ENCODE assay signal across 14 cellular contexts in the genomic region with DNA sequence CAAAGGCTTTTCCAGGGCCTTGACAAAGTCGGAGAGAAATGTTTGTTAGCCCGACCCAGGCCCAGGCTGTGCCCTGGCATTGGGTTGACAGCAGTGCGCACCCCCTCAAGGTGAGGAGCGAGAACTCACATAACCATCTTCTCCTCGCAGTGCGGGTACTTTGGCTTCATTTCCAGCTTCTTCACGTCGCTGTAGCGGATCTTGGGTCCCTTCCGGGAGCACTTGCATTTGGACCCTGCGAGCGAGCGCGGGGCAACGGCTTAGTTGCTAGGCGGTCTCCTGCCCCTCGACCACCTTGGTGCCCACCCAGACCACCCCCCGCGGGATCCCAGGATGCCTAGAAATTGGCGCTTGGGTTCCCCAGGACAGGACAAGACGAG. TPM values are rescaled to one million over a fixed set of nuclear protein-coding genes. Genes with fewer than 3 reads are reported as not detected.
A peak's percentile ranks its signal among the peaks of the same experiment; 100 is the strongest.
DNase-seq lines count a peak whose midpoint lies in the region; ATAC-seq, FAIRE-seq and TF ChIP-seq lines count a peak whose summit lies in the region.
"Had no signal": no experiment of that assay in that cellular context is flagged by ENCODE, and none has a peak within 500 bp of the region (broad histone marks: within the 10 kb centered on the region; RNA-seq: fewer than 3 reads in every experiment).

No MANE protein-coding gene starts in this region.

- H3K9ac ChIP-seq in IMR-90 (ENCODE audit: low read depth, low read length) (no peak overlapping the region), H1 (replicated peaks in 1 of 4; ENCODE audit: extremely low read depth in 1 of 4, low read depth in 3 of 4, low read length in 3 of 4) (no peak overlapping the region; a peak in 2 of 7 replicates), mesenchymal stem cell (ENCODE audit: low read length) (no peak overlapping the region)

- no peaks in the 10 kb centered on the region for H3K9me1 ChIP-seq in IMR-90 (ENCODE audit: insufficient read depth, low read length)

- H2AFZ ChIP-seq in IMR-90 (replicated peaks; ENCODE audit: low read length, poor library complexity) = peak overlapping the region; percentile 64
- 0 out of 2 replicates have a peak overlapping the region, but pooled peaks have one; percentile 14 for H2AFZ ChIP-seq in H1 (ENCODE audit: low read length)
- no peak overlapping the region for H2AFZ ChIP-seq in mesenchymal stem cell (ENCODE audit: low read depth, low read length)

- peaks cover 9% of the 10 kb centered on the region for H3K23me2 ChIP-seq in H1 (ENCODE audit: low read depth, low read length)

- CTCF ChIA-PET in IMR-90 (lab: Yijun Ruan, JAX) (no interaction called here), H1 (lab: Charles Lee; ENCODE audit: partially characterized antibody) (interaction anchor here (1.0 to 19.0 kb wide), 10 partner anchors 14 to 480 kb away, joined by 3 to 324 read pairs (median 3); a partner anchor contains a TSS)

- no peak overlapping the region for H2BK120ac ChIP-seq in IMR-90 (ENCODE audit: low read depth, low read length)
- no peak overlapping the region for H2BK120ac ChIP-seq in H1 (replicated peaks; ENCODE audit: low read depth, low read length)
- no peak overlapping the region for H2BK120ac ChIP-seq in mesenchymal stem cell (ENCODE audit: low read depth, low read length)

- H3K79me2 ChIP-seq in H1 (ENCODE audit: control insufficient read depth in 1 of 2, insufficient read depth in 2 of 2, low read length in 2 of 2) = no peaks in the 10 kb centered on the region

- 0 out of 2 replicates have a peak, but pooled peaks cover 1% of the 10 kb centered on the region for H3K4me1 ChIP-seq in IMR-90 (ENCODE audit: control insufficient read depth, insufficient read depth, low read length)
- peaks cover 10 to 22% (median 19%) of the 10 kb centered on the region in 4 experiments for H3K4me1 ChIP-seq in H1 (replicated peaks in 1 of 4; ENCODE audit: control insufficient read depth in 3 of 4, insufficient read depth in 4 of 4, low read length in 3 of 4)
- H3K4me1 ChIP-seq in mesenchymal stem cell (ENCODE audit: control insufficient read depth, insufficient read depth, low read depth, low read length) = peaks cover 14% of the 10 kb centered on the region
- no peaks in the 10 kb centered on the region for H3K4me1 ChIP-seq in thoracic aorta (ENCODE audit: control insufficient read depth in 1 of 2, low read depth in 2 of 2)

- H3K27ac ChIP-seq in IMR-90 (ENCODE audit: insufficient read depth, low read length) = no peak overlapping the region
- no peak overlapping the region for H3K27ac ChIP-seq in H1 (ENCODE audit: low read depth, low read length)
- H3K27ac ChIP-seq in mesenchymal stem cell (ENCODE audit: low read length, poor library complexity, severe bottlenecking) = no peak overlapping the region
- H3K27ac ChIP-seq in thoracic aorta = no peak overlapping the region

- H2AK5ac ChIP-seq in IMR-90 (ENCODE audit: low read depth, low read length) (no peak overlapping the region), H1 (ENCODE audit: low read depth, low read length) (no peak overlapping the region), mesenchymal stem cell (ENCODE audit: low read length, severe bottlenecking) (no peak overlapping the region)

- no peak for TF ChIP-seq EP300 in H1 (IDR thresholded peaks at IDR 0.05; ENCODE audit: borderline replicate concordance in 1 of 2, low read depth in 2 of 2, low read length in 2 of 2)

- H2BK5ac ChIP-seq in IMR-90 (ENCODE audit: low read depth, low read length, poor library complexity, severe bottlenecking) (no peak overlapping the region), H1 (ENCODE audit: low read depth, low read length) (no peak overlapping the region), mesenchymal stem cell (ENCODE audit: low read depth, low read length, poor library complexity, severe bottlenecking) (no peak overlapping the region)

- no peak for DNase-seq in IMR-90
- peak in 1 of 2 experiments; percentile 54 for DNase-seq in H1 (ENCODE audit: low read depth in 1 of 2, low spot score in 2 of 2)
- DNase-seq in mesenchymal stem cell = no peak
- DNase-seq in thoracic aorta (ENCODE audit: low spot score) = no peak
- DNase-seq in iPS-NIHi11 (ENCODE audit: low spot score) = no peak
- no peak for DNase-seq in ecto neural progenitor cell (ENCODE audit: low spot score)
- DNase-seq: effector memory CD4-positive, alpha-beta T cell; NCI-H1417 treated with DMSO at 0.1 percent for 48 hours; NCI-H510A treated with DMSO at 0.1 percent for 48 hours had no signal

- no peak overlapping the region for H3K14ac ChIP-seq in IMR-90 (replicated peaks; ENCODE audit: low read depth, low read length)
- no peak overlapping the region for H3K14ac ChIP-seq in H1 (ENCODE audit: insufficient read length)
- no peak overlapping the region for H3K14ac ChIP-seq in mesenchymal stem cell (ENCODE audit: low read length in 2 of 2)

- dilution Hi-C loops in IMR-90 (cut with HindIII; ENCODE audit: low sequenced_read_pairs, unreplicated experiment) = no loop called here

- intact Hi-C loops in IMR-90 (cut with micrococcal nuclease) = no loop called here

- peaks cover 63% of the 10 kb centered on the region for H3K27me3 ChIP-seq in IMR-90 (ENCODE audit: control insufficient read depth, insufficient read depth, low read length)
- H3K27me3 ChIP-seq in H1 (replicated peaks in 1 of 4; ENCODE audit: control insufficient read depth in 3 of 4, extremely low read depth in 1 of 4, insufficient read depth in 3 of 4, low read length in 3 of 4) = peaks cover 11 to 46% (median 40%) of the 10 kb centered on the region in 4 experiments
- peaks cover 62 to 83% of the 10 kb centered on the region in 2 experiments for H3K27me3 ChIP-seq in mesenchymal stem cell (ENCODE audit: control insufficient read depth in 1 of 2, insufficient read depth in 1 of 2, low read length in 2 of 2)
- H3K27me3 ChIP-seq in thoracic aorta (replicated peaks; ENCODE audit: insufficient read depth) = no peaks in the 10 kb centered on the region

- no peak overlapping the region for H4K5ac ChIP-seq in IMR-90 (ENCODE audit: low read depth, low read length)
- no peak overlapping the region for H4K5ac ChIP-seq in H1 (ENCODE audit: insufficient read length, low read depth, low read length)

- H3K4me3 ChIP-seq in IMR-90 (ENCODE audit: insufficient read depth, low read depth, low read length) (no peak overlapping the region), H1 (ENCODE audit: extremely low read depth in 1 of 4, insufficient read depth in 2 of 4, low read depth in 3 of 4, low read length in 4 of 4) (peak overlapping the region; percentile 24 to 61 (median 58)), mesenchymal stem cell (ENCODE audit: insufficient read depth in 1 of 2, low read depth in 1 of 2, low read length in 2 of 2) (peak overlapping the region; percentile 20 to 70), thoracic aorta (peak overlapping the region; percentile 16)

- POLR2A ChIA-PET in IMR-90 (lab: Charles Lee; ENCODE audit: unreplicated experiment) = no interaction called here
- POLR2A ChIA-PET in H1 (lab: Charles Lee; ENCODE audit: partially characterized antibody) = interaction anchor here (0.6 to 1.6 kb wide), 3 partner anchors 9 to 112 kb away, joined by 3 read pairs; no protein-coding TSS in a partner anchor

- H2BK15ac ChIP-seq in IMR-90 (ENCODE audit: low read depth, low read length) (no peak overlapping the region), H1 (ENCODE audit: low read length) (peak overlapping the region; percentile 72; the same call in 1 of the 2 replicates), mesenchymal stem cell (ENCODE audit: low read depth, poor library complexity, severe bottlenecking) (no peak overlapping the region)

- TF ChIP-seq RAD21 in IMR-90 (IDR thresholded peaks at IDR 0.05; ENCODE audit: low read length) (no peak), H1 (IDR thresholded peaks at IDR 0.05 in 1 of 2, conservative IDR thresholded peaks at IDR 0.05 in 1 of 2; ENCODE audit: low read depth in 2 of 2, low read length in 2 of 2) (no peak)

- TF ChIP-seq POLR2A in IMR-90 (IDR thresholded peaks at IDR 0.05; ENCODE audit: low read depth, low read length) (no peak), H1 (IDR thresholded peaks at IDR 0.05; ENCODE audit: control extremely low read depth in 1 of 2, low read depth in 2 of 2, low read length in 2 of 2) (no peak)

- H3K79me1 ChIP-seq in IMR-90 (ENCODE audit: low read depth in 1 of 2, low read length in 2 of 2) (no peaks in the 10 kb centered on the region), H1 (ENCODE audit: low read depth, low read length) (no peaks in the 10 kb centered on the region), mesenchymal stem cell (replicated peaks; ENCODE audit: low read length, poor library complexity, severe bottlenecking) (no peaks in the 10 kb centered on the region)

- ATAC-seq in IMR-90 (ENCODE audit: low read depth) = no peak
- no peak for ATAC-seq in thoracic aorta (ENCODE audit: insufficient number of reproducible peaks, low FRiP score, low read depth)
- ATAC-seq in HG03378 (IDR thresholded peaks at IDR 0.05; ENCODE audit: unreplicated experiment) = no peak

- no peaks in the 10 kb centered on the region for H3K36me3 ChIP-seq in IMR-90 (ENCODE audit: control insufficient read depth, insufficient read depth, low read length)
- no peaks in the 10 kb centered on the region for H3K36me3 ChIP-seq in H1 (ENCODE audit: control insufficient read depth in 2 of 4, insufficient read depth in 4 of 4, low read length in 3 of 4)
- H3K36me3 ChIP-seq in mesenchymal stem cell (ENCODE audit: control insufficient read depth in 1 of 2, insufficient read depth in 2 of 2, low read depth in 1 of 2, low read length in 2 of 2) = no peaks in the 10 kb centered on the region
- H3K36me3 ChIP-seq in thoracic aorta = no peaks in the 10 kb centered on the region

- H3K4me2 ChIP-seq in IMR-90 (ENCODE audit: low read depth, low read length) = no peak overlapping the region; the same call in 1 of the 2 replicates
- H3K4me2 ChIP-seq in H1 (ENCODE audit: insufficient read depth in 1 of 2, low read depth in 2 of 2, low read length in 2 of 2) = peak overlapping the region; percentile 80 to 99
- H3K4me2 ChIP-seq in mesenchymal stem cell (ENCODE audit: low read length, poor library complexity, severe bottlenecking) = no peak overlapping the region

- H3K4ac ChIP-seq in IMR-90 (ENCODE audit: low read depth, low read length) (no peak overlapping the region), H1 (replicated peaks; ENCODE audit: insufficient read length, low read depth, low read length) (no peak overlapping the region), mesenchymal stem cell (ENCODE audit: low read depth in 1 of 2, low read length in 2 of 2) (no peak overlapping the region)

- no peak for FAIRE-seq in H1 (lab: Jason Lieb, UNC)

- no peak overlapping the region for H2BK20ac ChIP-seq in IMR-90 (ENCODE audit: low read depth, low read length)
- H2BK20ac ChIP-seq in H1 (ENCODE audit: low read length) = no peak overlapping the region

- H3K23ac ChIP-seq in IMR-90 (ENCODE audit: low read depth, low read length) = no peak overlapping the region
- H3K23ac ChIP-seq in H1 (ENCODE audit: insufficient read length) = no peak overlapping the region
- H3K23ac ChIP-seq in mesenchymal stem cell (ENCODE audit: low read length in 2 of 2) = no peak overlapping the region

- H4K20me1 ChIP-seq in IMR-90 (ENCODE audit: insufficient read depth, low read length) = no peaks in the 10 kb centered on the region
- H4K20me1 ChIP-seq in H1 (replicated peaks in 1 of 2; ENCODE audit: control insufficient read depth in 1 of 2, insufficient read depth in 2 of 2, low read length in 2 of 2) = peaks cover 0 to 1% of the 10 kb centered on the region in 2 experiments

- no peak overlapping the region for H3K18ac ChIP-seq in IMR-90 (ENCODE audit: low read depth, low read length)
- H3K18ac ChIP-seq in H1 (ENCODE audit: extremely low read depth, low read length) = peak overlapping the region; percentile 65; the same call in 1 of the 2 replicates
- H3K18ac ChIP-seq in mesenchymal stem cell (ENCODE audit: low read depth in 1 of 2, low read length in 2 of 2) = no peak overlapping the region

- H3K56ac ChIP-seq in IMR-90 (ENCODE audit: extremely low read depth, insufficient read depth, low read length) = no peak overlapping the region
- no peak overlapping the region for H3K56ac ChIP-seq in H1 (replicated peaks; ENCODE audit: insufficient read length, low read depth, low read length)

- no peak overlapping the region for H2AK9ac ChIP-seq in IMR-90 (replicated peaks; ENCODE audit: low read depth, low read length, poor library complexity)

- peak overlapping the region; percentile 60; the same call in 1 of the 2 replicates for H2BK12ac ChIP-seq in H1 (ENCODE audit: low read depth, low read length)
- no peak overlapping the region for H2BK12ac ChIP-seq in mesenchymal stem cell (ENCODE audit: low read length in 2 of 2)

- BruUV-seq in IMR-90 (replicated peaks; lab: Mats Ljungman, UMichigan) = no TSS peak

- H4K91ac ChIP-seq in IMR-90 (ENCODE audit: insufficient read depth, low read depth, low read length) (no peak overlapping the region), H1 (replicated peaks; ENCODE audit: insufficient read length, low read length) (no peak overlapping the region), mesenchymal stem cell (ENCODE audit: low read length) (no peak overlapping the region)

- TF ChIP-seq CTCF in IMR-90 (conservative IDR thresholded peaks at IDR 0.05; ENCODE audit: low read depth, low read length) = no peak
- no peak for TF ChIP-seq CTCF in H1 (IDR thresholded peaks at IDR 0.05; ENCODE audit: control extremely low read depth in 1 of 3, insufficient read depth in 1 of 3, low read depth in 1 of 3, low read length in 3 of 3)
- no peak for TF ChIP-seq CTCF in thoracic aorta (IDR thresholded peaks at IDR 0.05)

- WGBS in IMR-90 (ENCODE audit: extremely low coverage in 2 of 2, insufficient read length in 1 of 2), 2 experiments = 7% methylated on average over 5 of the region's 21 CpGs; no CpG with 5 or more reads in 1 of the 2 experiments
- WGBS in H1 (ENCODE audit: extremely low coverage in 1 of 2, insufficient coverage in 1 of 2, insufficient read length in 1 of 2, insufficient replicate concordance in 2 of 2, low coverage in 1 of 2, low lambda C conversion rate in 2 of 2, missing lambda C conversion rate in 1 of 2), 2 experiments = 7% methylated on average over 21 of the region's 21 CpGs; no CpG with 5 or more reads in 1 of the 2 experiments
- 9% methylated on average over 19 of the region's 21 CpGs for WGBS in mesenchymal stem cell

- in situ Hi-C loops in IMR-90 (cut with MboI; ENCODE audit: low sequenced_read_pairs) = no loop called here

- H4K8ac ChIP-seq in IMR-90 (ENCODE audit: low read depth in 2 of 2, low read length in 2 of 2) (no peak overlapping the region), H1 (ENCODE audit: extremely low read depth, insufficient read depth, low read length) (no peak overlapping the region), mesenchymal stem cell (ENCODE audit: low read length) (no peak overlapping the region)

- no peaks in the 10 kb centered on the region; the same call in 1 of the 2 replicates for H3K9me3 ChIP-seq in IMR-90 (ENCODE audit: control insufficient read depth, insufficient read depth, low read length)
- no peaks in the 10 kb centered on the region for H3K9me3 ChIP-seq in H1 (ENCODE audit: insufficient read depth in 2 of 2, low read depth in 1 of 2, low read length in 1 of 2)
- no peaks in the 10 kb centered on the region for H3K9me3 ChIP-seq in mesenchymal stem cell (ENCODE audit: control insufficient read depth, low read length)
- H3K9me3 ChIP-seq in thoracic aorta = no peaks in the 10 kb centered on the region

RNA-seq across cellular contexts. Expression of a gene that starts 0.5 kb away (rescaled TPM):
- total RNA-seq in IMR-90 (2012; rRNA removed) (under 0.01 TPM in 1 of 2 replicates, not detected in the other), thoracic aorta (10 to 100 TPM; 27.5 to 28.7 TPM)
- polyA plus RNA-seq in IMR-90 (2012; rRNA removed) (not detected in 2 replicates), H1 (2011; rRNA removed) (1.2 and 1.5 TPM in 2 replicates)
- polyA plus RNA-seq in IMR-90 (2012; cell fraction: cytosol; rRNA removed) = 0.04 and 0.07 TPM in 2 replicates
- not detected in 2 replicates for polyA plus RNA-seq in IMR-90 (2012; cell fraction: nucleus; rRNA removed; ENCODE audit: low replicate concordance)
- total RNA-seq in H1 (2021; fragmentation: NEBNext Ultra II Directional; extraction: Animal tissue kit (Norgen Biotek cat#: 25700)) = 1.8 and 2.4 TPM in 2 replicates
- polyA plus RNA-seq in H1 (2011; cell fraction: cytosol; rRNA removed) = 1.5 TPM
- 1.4 TPM for polyA plus RNA-seq in H1 (2011; cell fraction: nucleus; rRNA removed)
- polyA plus RNA-seq in H1 (2012, experiment 1 of 2) = 2.0 to 2.7 TPM (median 2.1 TPM) in 4 replicates
- 3.3 TPM for polyA plus RNA-seq in H1 (2012, experiment 2 of 2)
- polyA plus RNA-seq in H1 (2013, experiment 1 of 2) = 4.1 TPM
- 4.8 TPM for polyA plus RNA-seq in H1 (2013, experiment 2 of 2)
- 0.28 and 0.46 TPM in 2 replicates for polyA minus RNA-seq in H1 (2011; rRNA and poly(A)+ RNA removed)
- not detected for polyA minus RNA-seq in H1 (2011; cell fraction: cytosol; rRNA and poly(A)+ RNA removed)
- polyA minus RNA-seq in H1 (2011; cell fraction: nucleus; rRNA and poly(A)+ RNA removed) = not detected
- 1.2 TPM for polyA plus RNA-seq in mesenchymal stem cell (2013, experiment 1 of 2)
- polyA plus RNA-seq in mesenchymal stem cell (2013, experiment 2 of 2) = 1.2 TPM
- total RNA-seq: Calu3, HT-29, neural crest cell, RPMI7951 had no signal

RNA-seq across cellular contexts. Expression of a gene that starts 42.5 kb away (rescaled TPM):
- not detected in 2 replicates for total RNA-seq in IMR-90 (2012; rRNA removed)
- polyA plus RNA-seq in IMR-90 (2012; rRNA removed) = not detected in 2 replicates
- not detected in 2 replicates for polyA plus RNA-seq in IMR-90 (2012; cell fraction: cytosol; rRNA removed)
- polyA plus RNA-seq in IMR-90 (2012; cell fraction: nucleus; rRNA removed; ENCODE audit: low replicate concordance) = not detected in 2 replicates
- total RNA-seq in H1 (2021; fragmentation: NEBNext Ultra II Directional; extraction: Animal tissue kit (Norgen Biotek cat#: 25700)) = not detected in 2 replicates
- not detected in 2 replicates for polyA plus RNA-seq in H1 (2011; rRNA removed)
- not detected for polyA plus RNA-seq in H1 (2011; cell fraction: cytosol; rRNA removed)
- polyA plus RNA-seq in H1 (2011; cell fraction: nucleus; rRNA removed) = 0.06 TPM
- polyA plus RNA-seq in H1 (2012, experiment 1 of 2) = not detected in 4 replicates
- polyA plus RNA-seq in H1 (2012, experiment 2 of 2) = not detected
- polyA plus RNA-seq in H1 (2013, experiment 1 of 2) = 0.02 TPM
- not detected for polyA plus RNA-seq in H1 (2013, experiment 2 of 2)
- polyA minus RNA-seq in H1 (2011; rRNA and poly(A)+ RNA removed) = 0.09 TPM in 1 of 2 replicates, not detected in the other
- not detected for polyA minus RNA-seq in H1 (2011; cell fraction: cytosol; rRNA and poly(A)+ RNA removed)
- polyA minus RNA-seq in H1 (2011; cell fraction: nucleus; rRNA and poly(A)+ RNA removed) = not detected
- polyA plus RNA-seq in mesenchymal stem cell (2013, experiment 1 of 2) = not detected
- polyA plus RNA-seq in mesenchymal stem cell (2013, experiment 2 of 2) = not detected
- not detected for total RNA-seq in thoracic aorta
- total RNA-seq: Calu3, HT-29, RPMI7951 had no signal

Comparison
In these comparisons a context has a peak if more than half of its experiments do, and no peak if none do; other contexts are left out.
1. H3K4me2 ChIP-seq: peak in H1 (2 of 2); none in IMR-90 (single experiment) and mesenchymal stem cell (single experiment).